In genomic region chr14:102212845-102213244, GRCh38 we compare ENCODE assay signal across 22 cellular contexts.
DNase-seq lines count a peak whose midpoint lies in the region; ATAC-seq, FAIRE-seq and TF ChIP-seq lines count a peak whose summit lies in the region.
"Had no signal": no experiment of that assay in that cellular context is flagged by ENCODE, and none has a peak within 500 bp of the region (broad histone marks: within the 10 kb centered on the region; RNA-seq: fewer than 3 reads in every experiment).

No MANE protein-coding gene starts in this region.

- DNase-seq in activated T-cell treated with anti-CD3 and anti-CD28 coated beads, Interleukin-2, amount 50 U/mL, for 24 hours: no peak
- DNase-seq in activated T-cell treated with anti-CD3 and anti-CD28 coated beads, Interleukin-2, amount 50 U/mL, for 72 hours: no peak
- DNase-seq in RWPE1 (ENCODE audit: low spot score): no peak
- peak; percentile 66 for DNase-seq in kidney
- no peak for DNase-seq in substantia nigra (lab: John Stamatoyannopoulos, UW)
- no peak for DNase-seq in AG08396 (ENCODE audit: low spot score)
- DNase-seq in activated CD8-positive, alpha-beta T cell treated with anti-CD3 and anti-CD28 coated beads, Interleukin-2, amount 10 ng/mL, durations not matched to agents 7 days and 5 days: no peak
- DNase-seq: 8988T; ACHN; CD4-positive, CD25-positive, alpha-beta regulatory T cell; DMS153; IMR-90; KG1; MG63; NCI-H1694; NCI-H2029 treated with DMSO at 0.1 percent for 48 hours; NCI-H2227 treated with DMSO at 0.1 percent for 48 hours; NCI-H526 treated with DMSO at 0.1 percent for 48 hours had no signal

- H3K4me3 ChIP-seq in kidney (ENCODE audit: low read length in 2 of 2): no peak overlapping the region
- H3K4me3 ChIP-seq: MG63, Peyer's patch, SJSA1 had no signal

- TF ChIP-seq CTCF in RWPE1 (conservative IDR thresholded peaks at IDR 0.05; ENCODE audit: low read depth) (no peak), kidney (IDR thresholded peaks at IDR 0.05; ENCODE audit: borderline replicate concordance, extremely low read depth, insufficient read depth) (no peak)

- peaks cover 60% of the 10 kb centered on the region for H3K36me3 Mint-ChIP-seq in activated T-cell treated with anti-CD3 and anti-CD28 coated beads, Interleukin-2, amount 50 U/mL, for 24 hours (ENCODE audit: low read depth)
- H3K36me3 Mint-ChIP-seq in activated T-cell treated with anti-CD3 and anti-CD28 coated beads, Interleukin-2, amount 50 U/mL, for 72 hours (ENCODE audit: insufficient read depth in 2 of 2): peaks cover 0 to 5% of the 10 kb centered on the region in 2 donors
- H3K36me3 Mint-ChIP-seq in activated CD8-positive, alpha-beta T cell treated with anti-CD3 and anti-CD28 coated beads, Interleukin-2, amount 10 ng/mL, durations not matched to agents 7 days and 5 days (ENCODE audit: low read depth): peaks cover 12% of the 10 kb centered on the region

- CTCF ChIA-PET in RWPE1 (lab: Yijun Ruan, JAX): interaction anchor here (0.6 kb wide), 1 partner anchor 103 kb away, joined by 3 read pairs; no protein-coding TSS in a partner anchor
- CTCF ChIA-PET in activated CD8-positive, alpha-beta T cell treated with anti-CD3 and anti-CD28 coated beads, Interleukin-2, amount 10 ng/mL, durations not matched to agents 7 days and 5 days (lab: Charles Lee): interaction anchor here (0.8 kb wide), 1 partner anchor 18 kb away, joined by 3 read pairs; no protein-coding TSS in a partner anchor

- H3K36me3 ChIP-seq in kidney (ENCODE audit: control insufficient read depth in 1 of 2, insufficient read depth in 2 of 2, low read length in 2 of 2): peaks cover 0 to 6% of the 10 kb centered on the region in 2 donors
- H3K36me3 ChIP-seq: MG63 had no signal

- no peak overlapping the region for H3K9ac ChIP-seq in kidney (ENCODE audit: low read length in 2 of 2)

- FAIRE-seq in kidney (lab: Jason Lieb, UNC): no peak
- FAIRE-seq: GM18507 had no signal

- no peaks in the 10 kb centered on the region for H3K9me3 Mint-ChIP-seq in activated T-cell treated with anti-CD3 and anti-CD28 coated beads, Interleukin-2, amount 50 U/mL, for 24 hours
- H3K9me3 Mint-ChIP-seq in activated T-cell treated with anti-CD3 and anti-CD28 coated beads, Interleukin-2, amount 50 U/mL, for 72 hours: no peaks in the 10 kb centered on the region
- H3K9me3 Mint-ChIP-seq in activated CD8-positive, alpha-beta T cell treated with anti-CD3 and anti-CD28 coated beads, Interleukin-2, amount 10 ng/mL, durations not matched to agents 7 days and 5 days (ENCODE audit: insufficient read depth): no peaks in the 10 kb centered on the region
- H3K9me3 Mint-ChIP-seq: CD4-positive, CD25-positive, alpha-beta regulatory T cell had no signal

- ATAC-seq in activated T-cell treated with anti-CD3 and anti-CD28 coated beads, Interleukin-2, amount 50 U/mL, for 72 hours (replicated peaks in 1 of 2): no peak
- ATAC-seq in activated CD8-positive, alpha-beta T cell treated with anti-CD3 and anti-CD28 coated beads, Interleukin-2, amount 10 ng/mL, durations not matched to agents 7 days and 5 days: no peak
- no peak for ATAC-seq in GM19467 (IDR thresholded peaks at IDR 0.05; ENCODE audit: unreplicated experiment)

- POLR2A ChIA-PET in RWPE1 (lab: Yijun Ruan, JAX; ENCODE audit: low non-redundant PET): no interaction called here
- POLR2A ChIA-PET in activated CD8-positive, alpha-beta T cell treated with anti-CD3 and anti-CD28 coated beads, Interleukin-2, amount 10 ng/mL, durations not matched to agents 7 days and 5 days (lab: Charles Lee): no interaction called here

- intact Hi-C loops in kidney (cut with DNase I): no loop called here

- H3K4me3 Mint-ChIP-seq in activated T-cell treated with anti-CD3 and anti-CD28 coated beads, Interleukin-2, amount 50 U/mL, for 24 hours: no peak overlapping the region
- H3K4me3 Mint-ChIP-seq in activated T-cell treated with anti-CD3 and anti-CD28 coated beads, Interleukin-2, amount 50 U/mL, for 72 hours: no peak overlapping the region
- no peak overlapping the region for H3K4me3 Mint-ChIP-seq in activated CD8-positive, alpha-beta T cell treated with anti-CD3 and anti-CD28 coated beads, Interleukin-2, amount 10 ng/mL, durations not matched to agents 7 days and 5 days
- H3K4me3 Mint-ChIP-seq: CD4-positive, CD25-positive, alpha-beta regulatory T cell had no signal

- H3K27me3 Mint-ChIP-seq in activated T-cell treated with anti-CD3 and anti-CD28 coated beads, Interleukin-2, amount 50 U/mL, for 24 hours: no peaks in the 10 kb centered on the region
- H3K27me3 Mint-ChIP-seq in activated T-cell treated with anti-CD3 and anti-CD28 coated beads, Interleukin-2, amount 50 U/mL, for 72 hours (ENCODE audit: low read depth): no peaks in the 10 kb centered on the region
- no peaks in the 10 kb centered on the region for H3K27me3 Mint-ChIP-seq in activated CD8-positive, alpha-beta T cell treated with anti-CD3 and anti-CD28 coated beads, Interleukin-2, amount 10 ng/mL, durations not matched to agents 7 days and 5 days (ENCODE audit: low read depth)
- H3K27me3 Mint-ChIP-seq: CD4-positive, CD25-positive, alpha-beta regulatory T cell had no signal

- H3K27ac Mint-ChIP-seq in activated T-cell treated with anti-CD3 and anti-CD28 coated beads, Interleukin-2, amount 50 U/mL, for 24 hours: peak overlapping the region; percentile 6
- H3K27ac Mint-ChIP-seq in activated T-cell treated with anti-CD3 and anti-CD28 coated beads, Interleukin-2, amount 50 U/mL, for 72 hours: no peak overlapping the region
- no peak overlapping the region for H3K27ac Mint-ChIP-seq in activated CD8-positive, alpha-beta T cell treated with anti-CD3 and anti-CD28 coated beads, Interleukin-2, amount 10 ng/mL, durations not matched to agents 7 days and 5 days
- H3K27ac Mint-ChIP-seq: CD4-positive, CD25-positive, alpha-beta regulatory T cell had no signal

- H3K27ac ChIP-seq in RWPE1 (peak overlapping the region; percentile 13), kidney (ENCODE audit: low read depth in 2 of 2, low read length in 2 of 2) (no peak overlapping the region), substantia nigra (ENCODE audit: low read depth, low read length, poor library complexity, severe bottlenecking) (peak overlapping the region; percentile 24)
- H3K27ac ChIP-seq: Peyer's patch, SJSA1 had no signal

- no peaks in the 10 kb centered on the region for H3K9me3 ChIP-seq in kidney (ENCODE audit: control insufficient read depth in 1 of 2, low read length in 2 of 2)
- H3K9me3 ChIP-seq: MG63, Peyer's patch, SJSA1 had no signal

- no peaks in the 10 kb centered on the region for H3K4me1 Mint-ChIP-seq in activated T-cell treated with anti-CD3 and anti-CD28 coated beads, Interleukin-2, amount 50 U/mL, for 24 hours (ENCODE audit: low read depth)
- H3K4me1 Mint-ChIP-seq in activated T-cell treated with anti-CD3 and anti-CD28 coated beads, Interleukin-2, amount 50 U/mL, for 72 hours (ENCODE audit: low read depth): no peaks in the 10 kb centered on the region
- no peaks in the 10 kb centered on the region for H3K4me1 Mint-ChIP-seq in activated CD8-positive, alpha-beta T cell treated with anti-CD3 and anti-CD28 coated beads, Interleukin-2, amount 10 ng/mL, durations not matched to agents 7 days and 5 days (ENCODE audit: low read depth)

- peaks cover 6 to 8% of the 10 kb centered on the region in 2 donors for H3K4me1 ChIP-seq in kidney (ENCODE audit: control insufficient read depth in 1 of 2, insufficient read depth in 1 of 2, low read depth in 1 of 2, low read length in 2 of 2)
- H3K4me1 ChIP-seq: Peyer's patch, SJSA1 had no signal

Comparison
In these comparisons a context has a peak if more than half of its experiments do, and no peak if none do; other contexts are left out.
1. H3K27ac ChIP-seq: peak in RWPE1 (single experiment) and substantia nigra (single experiment); none in kidney (0 of 2).